10 cellular contexts compared by ENCODE assay signal in genomic region chr13:50370303-50370950, GRCh38.
DNase-seq lines count a peak whose midpoint lies in the region; ATAC-seq and TF ChIP-seq lines count a peak whose summit lies in the region.
"Had no signal": no experiment of that assay in that cellular context is flagged by ENCODE, and none has a peak within 500 bp of the region (broad histone marks: within the 10 kb centered on the region; RNA-seq: fewer than 3 reads in every experiment).

No MANE protein-coding gene starts in this region.

- no peak for TF ChIP-seq CTCF in coronary artery (IDR thresholded peaks at IDR 0.05)

- peak overlapping the region; percentile 4 for H3K27ac Mint-ChIP-seq in dendritic cell treated with granulocyte-macrophage colony-stimulating factor and Interleukin-4, amounts not matched to agents 40 ng/mL and 50 ng/mL, for 4 days

- no peaks in the 10 kb centered on the region for H3K9me3 Mint-ChIP-seq in dendritic cell treated with granulocyte-macrophage colony-stimulating factor and Interleukin-4, amounts not matched to agents 40 ng/mL and 50 ng/mL, for 4 days

- no peak overlapping the region for H3K4me3 Mint-ChIP-seq in dendritic cell treated with granulocyte-macrophage colony-stimulating factor and Interleukin-4, amounts not matched to agents 40 ng/mL and 50 ng/mL, for 4 days

- H3K4me1 Mint-ChIP-seq in dendritic cell treated with granulocyte-macrophage colony-stimulating factor and Interleukin-4, amounts not matched to agents 40 ng/mL and 50 ng/mL, for 4 days (ENCODE audit: low read depth), result peaks cover 29% of the 10 kb centered on the region

- H3K27ac ChIP-seq in coronary artery, result no peak overlapping the region
- H3K27ac ChIP-seq: right lobe of liver had no signal

- H3K36me3 Mint-ChIP-seq in dendritic cell treated with granulocyte-macrophage colony-stimulating factor and Interleukin-4, amounts not matched to agents 40 ng/mL and 50 ng/mL, for 4 days (ENCODE audit: low read depth), result no peaks in the 10 kb centered on the region

- H3K4me3 ChIP-seq in coronary artery, result no peak overlapping the region
- H3K4me3 ChIP-seq: right lobe of liver had no signal

- intact Hi-C loops in dendritic cell treated with granulocyte-macrophage colony-stimulating factor and Interleukin-4, amounts not matched to agents 40 ng/mL and 50 ng/mL, for 4 days (cut with micrococcal nuclease), result no loop called here

- peak; percentile 69 for ATAC-seq in GM18867 (IDR thresholded peaks at IDR 0.05; ENCODE audit: unreplicated experiment)
- peak; percentile 57 for ATAC-seq in HG02588 (IDR thresholded peaks at IDR 0.05; ENCODE audit: unreplicated experiment)
- ATAC-seq in HG03565 (IDR thresholded peaks at IDR 0.05; ENCODE audit: unreplicated experiment), result peak; percentile 55
- ATAC-seq in left lobe of liver, result no peak
- ATAC-seq: right lobe of liver had no signal

- H3K27me3 Mint-ChIP-seq in dendritic cell treated with granulocyte-macrophage colony-stimulating factor and Interleukin-4, amounts not matched to agents 40 ng/mL and 50 ng/mL, for 4 days, result no peaks in the 10 kb centered on the region

- no peak for DNase-seq in coronary artery (ENCODE audit: low spot score)
- no peak for DNase-seq in left lobe of liver (ENCODE audit: low spot score)
- no peak for DNase-seq in stimulated activated CD8-positive, alpha-beta memory T cell treated with anti-CD3 and anti-CD28 coated beads, Interleukin-4, amount 100 ng/mL, for 48 hours
- no peak for DNase-seq in dedifferentiated amniotic fluid mesenchymal stem cell (ENCODE audit: extremely low spot score)
- DNase-seq: activated effector memory CD4-positive, alpha-beta T cell treated with anti-CD3 and anti-CD28 coated beads, Interleukin-2, amount 50 U/mL, for 16 hours; right lobe of liver had no signal
